In the genomic region with DNA sequence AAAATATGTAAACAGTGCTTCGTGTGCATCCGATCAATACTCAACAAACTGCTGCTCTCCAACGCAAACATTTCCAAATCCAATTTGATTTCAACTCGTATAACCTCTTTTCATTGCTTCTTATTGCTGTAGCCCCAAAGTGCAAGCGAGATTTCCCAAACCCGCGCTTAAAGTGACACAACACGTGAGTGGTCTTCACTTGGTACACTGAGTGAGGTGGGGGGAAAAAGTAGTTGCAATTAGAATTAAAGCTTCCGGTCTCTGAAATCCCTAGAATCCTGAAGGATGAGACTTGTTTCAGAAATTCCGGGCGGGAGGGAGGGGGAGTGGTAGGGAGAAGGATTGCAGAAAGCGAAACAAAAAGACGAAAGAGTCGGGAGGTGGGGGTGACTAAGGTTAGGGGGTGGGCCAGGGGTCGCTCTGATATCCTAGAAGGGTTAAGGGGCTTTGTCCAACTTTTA, we compare ENCODE assay signal across 9 cellular contexts.
DNase-seq lines count a peak whose midpoint lies in the region; ATAC-seq, FAIRE-seq and TF ChIP-seq lines count a peak whose summit lies in the region.
"Had no signal": no experiment of that assay in that cellular context is flagged by ENCODE, and none has a peak within 500 bp of the region (broad histone marks: within the 10 kb centered on the region; RNA-seq: fewer than 3 reads in every experiment).

No MANE protein-coding gene starts in this region.

- H3K36me3 ChIP-seq in ACC112 (ENCODE audit: insufficient read depth, low read length): no peaks in the 10 kb centered on the region
- no peaks in the 10 kb centered on the region for H3K36me3 ChIP-seq in iPS-20b (ENCODE audit: insufficient read depth, low read depth, low read length)
- H3K36me3 ChIP-seq in small intestine (ENCODE audit: control insufficient read depth in 2 of 2, insufficient read depth in 2 of 2, low read length in 2 of 2): no peaks in the 10 kb centered on the region

- no peaks in the 10 kb centered on the region for H3K79me2 ChIP-seq in ACC112 (ENCODE audit: control insufficient read depth, insufficient read depth, low read length, unreplicated experiment)

- H3K4me1 ChIP-seq in ACC112 (ENCODE audit: control insufficient read depth, insufficient read depth, low read length, unreplicated experiment) (peaks cover 9% of the 10 kb centered on the region), iPS-20b (ENCODE audit: insufficient read depth, low read length) (peaks cover 32% of the 10 kb centered on the region; the same call in 1 of the 2 replicates), small intestine (ENCODE audit: control insufficient read depth in 2 of 2, insufficient read depth in 1 of 2, low read depth in 1 of 2, low read length in 1 of 2) (no peaks in the 10 kb centered on the region)

- FAIRE-seq in small intestine (lab: Jason Lieb, UNC): no peak
- no peak for FAIRE-seq in GM19239 (lab: Jason Lieb, UNC)
- FAIRE-seq: islet of Langerhans had no signal

- no peak for ATAC-seq in HG02970 (IDR thresholded peaks at IDR 0.05; ENCODE audit: low FRiP score, unreplicated experiment)

- peak overlapping the region; percentile 87; the same call in 1 of the 2 replicates for H3K9ac ChIP-seq in iPS-20b (ENCODE audit: low read depth, low read length)

- H2AFZ ChIP-seq in ACC112 (ENCODE audit: low read length, unreplicated experiment): peak overlapping the region; percentile 63

- H3K27ac ChIP-seq in ACC112 (ENCODE audit: low read depth, low read length) (no peak overlapping the region), HL-60 (replicated peaks) (no peak overlapping the region), iPS-20b (ENCODE audit: low read length) (no peak overlapping the region), small intestine (ENCODE audit: low read depth in 1 of 2, low read length in 1 of 2) (peak overlapping the region; percentile 17 to 90)

- in situ Hi-C loops in astrocyte of the cerebellum (cut with HindIII; ENCODE audit: low sequenced_read_pairs): no loop called here

- no peaks in the 10 kb centered on the region for H3K27me3 ChIP-seq in ACC112 (ENCODE audit: insufficient read depth, low read length)
- peaks cover 52% of the 10 kb centered on the region for H3K27me3 ChIP-seq in HL-60 (ENCODE audit: insufficient read depth, poor library complexity, severe bottlenecking)
- peaks cover 45% of the 10 kb centered on the region for H3K27me3 ChIP-seq in iPS-20b (ENCODE audit: insufficient read depth, low read length)
- H3K27me3 ChIP-seq in small intestine (ENCODE audit: control insufficient read depth in 2 of 2, insufficient read depth in 2 of 2, low read length in 2 of 2): peaks cover 2 to 4% of the 10 kb centered on the region in 2 donors

- no peaks in the 10 kb centered on the region for H3K9me3 ChIP-seq in iPS-20b (ENCODE audit: insufficient read depth, low read depth, low read length)
- no peaks in the 10 kb centered on the region for H3K9me3 ChIP-seq in small intestine (ENCODE audit: control insufficient read depth, low read depth)

- peak overlapping the region; percentile 80 for H3K4me3 ChIP-seq in ACC112 (ENCODE audit: low read depth, low read length)
- peak overlapping the region; percentile 46 for H3K4me3 ChIP-seq in HL-60 (replicated peaks; ENCODE audit: insufficient read depth, low read length)
- peak overlapping the region; percentile 75 for H3K4me3 ChIP-seq in astrocyte of the cerebellum (ENCODE audit: low read depth, low read length)
- peak overlapping the region; percentile 88 for H3K4me3 ChIP-seq in iPS-20b (ENCODE audit: low read length)
- peak overlapping the region; percentile 52 to 69 for H3K4me3 ChIP-seq in small intestine (ENCODE audit: low read depth in 1 of 2, low read length in 2 of 2)

- WGBS in small intestine, 3 donors: 1 to 2% (median 1%) methylated on average over 15 of the region's 15 CpGs

- no peak for DNase-seq in HL-60 (ENCODE audit: low read depth in 1 of 2, low spot score in 1 of 2)
- DNase-seq in astrocyte of the cerebellum (ENCODE audit: low read depth): no peak
- DNase-seq in small intestine: no peak
- no peak for DNase-seq in GM19239 (ENCODE audit: insufficient read length, low spot score)
- no peak for DNase-seq in activated CD4-positive, alpha-beta T cell treated with anti-CD3 and anti-CD28 coated beads, Interleukin-2, amount 50 U/mL, for 4 hours

- TF ChIP-seq CTCF in HL-60 (IDR thresholded peaks at IDR 0.05; ENCODE audit: insufficient read depth, low read length): no peak
- TF ChIP-seq CTCF in astrocyte of the cerebellum (IDR thresholded peaks at IDR 0.05; ENCODE audit: low read depth, low read length, missing control alignments): no peak

Comparison
In these comparisons a context has a peak if more than half of its experiments do, and no peak if none do; other contexts are left out.
1. H3K27ac ChIP-seq: peak in small intestine (2 of 2); none in ACC112 (single experiment), HL-60 (single experiment) and iPS-20b (single experiment).
2. Peak in every context shown above with its lines, with median percentiles within 50 percentile points of each other: H3K4me3 ChIP-seq.